9 cellular contexts compared by ENCODE assay signal in the genomic region with DNA sequence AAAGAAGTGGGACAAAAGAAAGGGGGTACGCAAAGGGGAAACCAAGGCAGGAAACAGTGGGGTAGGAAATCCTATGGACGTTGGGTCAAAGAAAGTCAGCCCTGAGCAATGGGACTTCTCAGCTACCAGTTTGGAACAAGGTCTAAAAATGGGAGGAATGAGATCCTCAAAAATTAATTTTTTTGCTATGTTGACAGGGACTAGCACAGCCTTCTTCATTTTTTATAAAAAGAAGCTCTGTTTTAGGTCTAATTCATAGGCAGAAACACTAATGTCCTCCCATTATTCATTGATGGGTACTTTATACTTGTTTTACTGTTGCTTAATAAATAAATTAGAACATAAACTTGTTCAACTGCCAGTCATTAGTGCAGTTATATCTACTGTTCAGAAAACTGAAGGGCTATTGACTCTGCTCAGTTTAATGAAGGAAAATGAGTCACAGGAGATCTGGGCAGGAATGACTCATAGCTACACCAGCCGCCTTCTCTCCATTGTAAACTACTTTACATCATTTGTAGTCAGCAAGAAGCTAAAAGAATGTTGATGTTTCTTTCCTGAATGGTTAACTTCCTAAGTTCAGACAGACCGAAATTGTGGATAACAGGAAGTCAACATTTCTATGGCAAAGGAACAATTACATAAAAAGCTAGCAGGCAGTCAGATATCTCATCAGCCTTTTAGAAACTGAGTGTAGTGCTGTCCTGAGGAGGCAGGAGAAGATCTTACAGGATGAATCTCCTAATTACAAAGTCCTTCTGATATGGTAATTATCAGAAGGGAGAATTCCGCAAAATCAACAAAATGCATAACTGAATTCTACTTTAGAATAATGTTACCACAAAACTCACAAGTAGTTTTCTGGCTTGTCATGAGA.
DNase-seq lines count a peak whose midpoint lies in the region; ATAC-seq and TF ChIP-seq lines count a peak whose summit lies in the region.
"Had no signal": no experiment of that assay in that cellular context is flagged by ENCODE, and none has a peak within 500 bp of the region (broad histone marks: within the 10 kb centered on the region; RNA-seq: fewer than 3 reads in every experiment).

No MANE protein-coding gene starts in this region.

- no peak overlapping the region for H3K4me3 ChIP-seq in ACC112 (ENCODE audit: low read depth, low read length)
- H3K4me3 ChIP-seq in spleen, result no peak overlapping the region

- no peak for TF ChIP-seq CTCF in spleen (IDR thresholded peaks at IDR 0.05 in 8 of 11, conservative IDR thresholded peaks at IDR 0.05 in 3 of 11)

- DNase-seq in amniotic epithelial cell (ENCODE audit: low read depth) (peak; percentile 82), kidney tubule cell (ENCODE audit: low spot score) (peak; percentile 94), retina (no peak), spleen (no peak), G401 (ENCODE audit: low spot score) (no peak)
- no peak for DNase-seq in activated naive CD4-positive, alpha-beta T cell treated with Interleukin-2 at 50 U/mL for 16 hours
- DNase-seq: NCI-H1048 had no signal

- H3K4me1 ChIP-seq in ACC112 (ENCODE audit: control insufficient read depth, insufficient read depth, low read length, unreplicated experiment), result peaks cover 10% of the 10 kb centered on the region
- no peaks in the 10 kb centered on the region for H3K4me1 ChIP-seq in spleen

- in situ Hi-C loops in G401 (cut with HindIII; ENCODE audit: low sequenced_read_pairs), result no loop called here

- WGBS in spleen, 5 donors, result 62 to 80% (median 72%) methylated on average over 5 of the region's 5 CpGs

- H3K27me3 ChIP-seq in ACC112 (ENCODE audit: insufficient read depth, low read length) (no peaks in the 10 kb centered on the region), spleen (replicated peaks in 1 of 7) (no peaks in the 10 kb centered on the region)

- no peaks in the 10 kb centered on the region for H3K79me2 ChIP-seq in ACC112 (ENCODE audit: control insufficient read depth, insufficient read depth, low read length, unreplicated experiment)

- H3K27ac ChIP-seq in ACC112 (ENCODE audit: low read depth, low read length) (peak overlapping the region; percentile 38; the same call in 1 of the 2 replicates), spleen (peak overlapping the region in 4 of 8 donors; percentile 23 to 45 (median 40))

- peak overlapping the region; percentile 39 for H2AFZ ChIP-seq in ACC112 (ENCODE audit: low read length, unreplicated experiment)

- no peaks in the 10 kb centered on the region for H3K9me3 ChIP-seq in spleen

- no peaks in the 10 kb centered on the region for H3K36me3 ChIP-seq in ACC112 (ENCODE audit: insufficient read depth, low read length)
- no peaks in the 10 kb centered on the region for H3K36me3 ChIP-seq in spleen

- intact Hi-C loops in spleen (cut with DNase I; ENCODE audit: low total_unique reads), result no loop called here

- peak; percentile 69 for ATAC-seq in HG02973 (IDR thresholded peaks at IDR 0.05; ENCODE audit: unreplicated experiment)

- TF ChIP-seq POLR2A in spleen (IDR thresholded peaks at IDR 0.05), result no peak

Comparison
In these comparisons a context has a peak if more than half of its experiments do, and no peak if none do; other contexts are left out.
1. DNase-seq: peak in amniotic epithelial cell (single experiment) and kidney tubule cell (single experiment); none in activated naive CD4-positive, alpha-beta T cell treated with Interleukin-2 at 50 U/mL for 16 hours (single experiment), retina (single experiment), spleen (single experiment) and G401 (single experiment).